1 cellular context compared by ENCODE assay signal in the genomic region with DNA sequence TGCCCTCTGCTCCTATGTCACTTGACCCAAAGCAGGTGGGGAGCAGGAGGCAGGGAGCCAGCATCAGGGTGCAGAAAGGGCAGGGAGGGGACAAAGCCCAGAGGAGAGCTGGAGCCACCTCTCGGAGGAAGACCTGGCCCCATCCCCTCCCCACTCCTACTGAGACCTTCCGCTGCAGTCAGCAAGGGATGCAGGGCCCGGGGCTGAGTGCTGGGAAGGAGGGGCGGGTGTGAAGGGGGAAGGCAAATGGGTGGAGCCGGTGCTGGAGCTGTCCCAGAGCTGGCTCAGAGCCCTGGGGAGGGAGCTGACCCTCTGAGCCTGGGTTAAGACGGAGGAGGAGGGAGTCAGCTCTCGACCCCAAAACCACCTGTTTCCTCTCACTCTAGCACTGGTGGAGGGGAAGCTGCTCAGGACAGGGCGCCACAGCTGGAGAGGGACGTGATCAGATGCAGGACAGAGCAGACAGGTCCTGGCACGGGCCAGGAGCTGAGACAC.
TF ChIP-seq lines count a peak whose summit lies in the region.

No MANE protein-coding gene starts in this region.

TF ChIP-seq in endothelial cell of umbilical vein, 7 proteins besides CTCF, POLR2A, EP300 and RAD21:
- TF ChIP-seq FOS (IDR thresholded peaks at IDR 0.05; ENCODE audit: borderline replicate concordance, insufficient read depth, low read length) (no peak), MYC (IDR thresholded peaks at IDR 0.05; ENCODE audit: low read depth, low read length) (no peak), EZH2 (IDR thresholded peaks at IDR 0.05; ENCODE audit: borderline replicate concordance, low read depth, low read length, severe bottlenecking) (no peak), POLR2AphosphoS5 (IDR thresholded peaks at IDR 0.05; ENCODE audit: insufficient read depth, low read depth, low read length) (no peak), JUN (IDR thresholded peaks at IDR 0.05; ENCODE audit: borderline replicate concordance, insufficient read depth, insufficient read length, low read depth) (no peak), GATA2 (IDR thresholded peaks at IDR 0.05; ENCODE audit: insufficient read depth, insufficient read length, low read depth, low read length) (no peak)
- TF ChIP-seq, protein P1, sequence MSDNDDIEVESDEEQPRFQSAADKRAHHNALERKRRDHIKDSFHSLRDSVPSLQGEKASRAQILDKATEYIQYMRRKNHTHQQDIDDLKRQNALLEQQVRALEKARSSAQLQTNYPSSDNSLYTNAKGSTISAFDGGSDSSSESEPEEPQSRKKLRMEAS (IDR thresholded peaks at IDR 0.05; ENCODE audit: insufficient read depth, insufficient read length): no peak
